8 cellular contexts compared by ENCODE assay signal in genomic region chr9:38186372-38187115, GRCh38.
"Had no signal": no experiment of that assay in that cellular context is flagged by ENCODE, and none has a peak within 500 bp of the region (broad histone marks: within the 10 kb centered on the region; RNA-seq: fewer than 3 reads in every experiment).

No MANE protein-coding gene starts in this region.

- DNase-seq: activated CD4-positive, alpha-beta memory T cell treated with anti-CD3 and anti-CD28 coated beads, Interleukin-2, amount 10 ng/mL, durations not matched to agents 7 days and 5 days; activated CD4-positive, alpha-beta T cell treated with anti-CD3 and anti-CD28 coated beads for 36 hours; erythroblast; nephron progenitor cell; ovary; stimulated activated CD4-positive, alpha-beta T cell treated with anti-CD3 and anti-CD28 coated beads, Interleukin-15, amount 100 ng/mL, for 24 hours; stimulated activated CD4-positive, alpha-beta T cell treated with anti-CD3 and anti-CD28 coated beads, Interleukin-4, amount 100 ng/mL, for 24 hours; T-helper 1 cell had no signal

- H3K4me3 ChIP-seq: ovary had no signal
